ENCODE assay signal across 15 cellular contexts in the genomic region with DNA sequence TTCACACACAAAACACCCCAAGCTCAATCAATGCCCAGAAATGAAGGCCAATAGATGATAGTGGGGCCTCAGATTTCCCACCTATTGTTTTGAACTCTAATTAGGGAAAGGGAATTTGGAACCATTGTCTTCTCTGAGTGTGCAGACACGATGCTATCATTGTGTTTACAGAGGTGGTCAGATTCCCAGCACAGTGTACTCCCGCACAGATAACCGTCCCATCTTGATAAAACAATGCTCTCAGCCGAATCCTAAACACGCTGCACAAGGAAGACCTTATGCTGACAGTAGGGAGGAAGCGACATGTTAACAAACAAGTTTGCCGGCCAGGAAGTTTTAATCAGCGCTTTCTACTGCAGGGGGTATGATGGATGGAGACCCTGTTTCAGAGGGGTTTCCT.
"Had no signal": no experiment of that assay in that cellular context is flagged by ENCODE, and none has a peak within 500 bp of the region (broad histone marks: within the 10 kb centered on the region; RNA-seq: fewer than 3 reads in every experiment).

No MANE protein-coding gene starts in this region.

- H3K4me3 Mint-ChIP-seq: naive thymus-derived CD4-positive, alpha-beta T cell had no signal

- FAIRE-seq: frontal cortex, small intestine had no signal

- H3K4me3 ChIP-seq: colonic mucosa, heart left ventricle, tibial artery, upper lobe of left lung, uterus had no signal

- ATAC-seq: esophagus mucosa; heart left ventricle; left colon; naive thymus-derived CD4-positive, alpha-beta T cell; right cardiac atrium; stimulated activated naive CD8-positive, alpha-beta T cell treated with anti-CD3 and anti-CD28 coated beads, Interleukin-15, Interleukin-2, amounts not matched to agents 100 U/mL and 50 U/mL, for 24 hours had no signal

- H3K27ac Mint-ChIP-seq: naive thymus-derived CD4-positive, alpha-beta T cell had no signal

- DNase-seq: colonic mucosa; effector CD4-positive, alpha-beta T cell; heart left ventricle; hippocampal formation; left colon; naive thymus-derived CD4-positive, alpha-beta T cell; right cardiac atrium; small intestine; stimulated activated CD4-positive, alpha-beta T cell treated with anti-CD3 and anti-CD28 coated beads, Interleukin-12 subunit alpha, Interleukin-12 subunit beta, amount 100 ng/mL, for 4 hours; stimulated activated naive CD8-positive, alpha-beta T cell treated with anti-CD3 and anti-CD28 coated beads, Interleukin-15, Interleukin-2, amounts not matched to agents 100 U/mL and 50 U/mL, for 24 hours; tibial artery; upper lobe of left lung; uterus had no signal

- H3K27ac ChIP-seq: colonic mucosa, heart left ventricle, tibial artery, upper lobe of left lung, uterus had no signal
